Comparison of ENCODE assay signal across 9 cellular contexts in genomic region chr22:24466831-24467249, GRCh38. TPM values are rescaled to one million over a fixed set of nuclear protein-coding genes. Genes with fewer than 3 reads are reported as not detected.
A peak's percentile ranks its signal among the peaks of the same experiment; 100 is the strongest.
DNase-seq lines count a peak whose midpoint lies in the region; ATAC-seq and TF ChIP-seq lines count a peak whose summit lies in the region.
"Had no signal": no experiment of that assay in that cellular context is flagged by ENCODE, and none has a peak within 500 bp of the region (broad histone marks: within the 10 kb centered on the region; RNA-seq: fewer than 3 reads in every experiment).

No MANE protein-coding gene starts in this region.

- TF ChIP-seq CTCF in HFFc6 (IDR thresholded peaks at IDR 0.05) (no peak), SK-N-SH (IDR thresholded peaks at IDR 0.05) (no peak), heart right ventricle (IDR thresholded peaks at IDR 0.05) (no peak)

- peak overlapping the region; percentile 79 for H2AFZ ChIP-seq in SK-N-SH (ENCODE audit: low read depth)

- no peaks in the 10 kb centered on the region for H3K79me2 ChIP-seq in SK-N-SH (ENCODE audit: insufficient read depth)

- H3K27me3 Mint-ChIP-seq in HFFc6 (ENCODE audit: insufficient read depth) = peaks cover 2% of the 10 kb centered on the region; the same call in 1 of the 2 replicates

- CTCF ChIA-PET in SK-N-SH (lab: Yijun Ruan, JAX) = interaction anchor here (0.9 kb wide), 1 partner anchor 37 kb away, joined by 3 read pairs; no protein-coding TSS in a partner anchor

- H3K4me1 ChIP-seq in SK-N-SH (ENCODE audit: control insufficient read depth in 1 of 2, insufficient read depth in 2 of 2, low read depth in 1 of 2, low read length in 1 of 2) = peaks cover 0 to 17% of the 10 kb centered on the region in 2 experiments; a peak in 3 of 4 replicates
- H3K4me1 ChIP-seq in heart right ventricle = peaks cover 7 to 71% (median 44%) of the 10 kb centered on the region in 9 donors
- H3K4me1 ChIP-seq in skeletal muscle satellite cell (ENCODE audit: control insufficient read depth, insufficient read depth, low read length) = peaks cover 13% of the 10 kb centered on the region

- H3F3A ChIP-seq in SK-N-SH (replicated peaks; ENCODE audit: insufficient read depth) = peaks cover 14% of the 10 kb centered on the region

- H3K9me3 ChIP-seq in SK-N-SH (no peaks in the 10 kb centered on the region), heart right ventricle (no peaks in the 10 kb centered on the region), skeletal muscle satellite cell (replicated peaks; ENCODE audit: low read length) (no peaks in the 10 kb centered on the region)

- H3K27ac ChIP-seq in SK-N-SH (ENCODE audit: low read depth in 2 of 2, low read length in 1 of 2) (peak overlapping the region; percentile 57 to 89), heart right ventricle (peak overlapping the region in 8 of 10 donors; percentile 2 to 65 (median 60))

- no peaks in the 10 kb centered on the region for H3K36me3 Mint-ChIP-seq in HFFc6 (ENCODE audit: low read depth)

- POLR2A ChIA-PET in SK-N-SH (lab: Yijun Ruan, JAX) = no interaction called here

- no peak for TF ChIP-seq EP300 in SK-N-SH (IDR thresholded peaks at IDR 0.05; ENCODE audit: borderline replicate concordance in 1 of 2, low read depth in 1 of 2, low read length in 1 of 2)

- no peaks in the 10 kb centered on the region for H4K20me1 ChIP-seq in SK-N-SH (ENCODE audit: insufficient read depth)

- ATAC-seq in heart right ventricle (peak; percentile 50 to 75 (median 64)), GM18517 (IDR thresholded peaks at IDR 0.05; ENCODE audit: unreplicated experiment) (no peak), HG02610 (IDR thresholded peaks at IDR 0.05; ENCODE audit: unreplicated experiment) (no peak), HG03025 (IDR thresholded peaks at IDR 0.05; ENCODE audit: low FRiP score, unreplicated experiment) (no peak), GM21526 (IDR thresholded peaks at IDR 0.05; ENCODE audit: low FRiP score, unreplicated experiment) (no peak)

- H3K4me3 Mint-ChIP-seq in HFFc6 = peak overlapping the region; percentile 44; the same call in 1 of the 2 replicates

- DNase-seq in HFFc6 (peak; percentile 53), SK-N-SH (no peak), heart right ventricle (peak in 1 of 2 donors; percentile 48)
- DNase-seq: posterior cingulate gyrus had no signal

- H3K4me3 ChIP-seq in SK-N-SH (ENCODE audit: low read depth in 2 of 2, low read length in 1 of 2) = peak overlapping the region in 1 of 2 experiments; percentile 34; a peak in 1 of 4 replicates
- H3K4me3 ChIP-seq in heart right ventricle = peak overlapping the region in 1 of 10 donors; percentile 7
- H3K4me3 ChIP-seq in skeletal muscle satellite cell (ENCODE audit: low read length) = peak overlapping the region; percentile 50

- intact Hi-C loops in heart right ventricle (cut with DNase I) = loop anchor here in 1 of 10 donors (5.0 kb wide), 1 partner anchor 35 kb away; no protein-coding TSS in a partner anchor

- peak overlapping the region; percentile 81 for H3K27ac Mint-ChIP-seq in HFFc6

- no peaks in the 10 kb centered on the region for H3K9me3 Mint-ChIP-seq in HFFc6

- H3K9me2 ChIP-seq in SK-N-SH = no peaks in the 10 kb centered on the region

- H3K36me3 ChIP-seq in SK-N-SH (replicated peaks in 1 of 2; ENCODE audit: control insufficient read depth in 1 of 2, insufficient read depth in 2 of 2, low read length in 1 of 2) (no peaks in the 10 kb centered on the region), heart right ventricle (no peaks in the 10 kb centered on the region), skeletal muscle satellite cell (ENCODE audit: insufficient read depth, low read length) (no peaks in the 10 kb centered on the region)

- H3K4me2 ChIP-seq in SK-N-SH (peak overlapping the region; percentile 71), skeletal muscle satellite cell (ENCODE audit: low read length) (peak overlapping the region; percentile 64)

- H3K4me1 Mint-ChIP-seq in HFFc6 (ENCODE audit: low read depth) = peaks cover 37% of the 10 kb centered on the region

- H3K27me3 ChIP-seq in SK-N-SH (ENCODE audit: insufficient read depth) (no peaks in the 10 kb centered on the region), heart right ventricle (no peaks in the 10 kb centered on the region), skeletal muscle satellite cell (ENCODE audit: control insufficient read depth, insufficient read depth, low read length) (no peaks in the 10 kb centered on the region)

- H3K9ac ChIP-seq in SK-N-SH = peak overlapping the region; percentile 45; the same call in 1 of the 2 replicates
- H3K9ac ChIP-seq in skeletal muscle satellite cell (ENCODE audit: low read depth, low read length) = peak overlapping the region; percentile 11

- 7% methylated on average over 1 of the region's 1 CpG for WGBS in SK-N-SH (ENCODE audit: low lambda C conversion rate)
- 12 to 30% methylated on average over 1 of the region's 1 CpG for WGBS in heart right ventricle, 2 donors

- no peak for TF ChIP-seq RAD21 in SK-N-SH (IDR thresholded peaks at IDR 0.05; ENCODE audit: low read length)

TF ChIP-seq in SK-N-SH, 30 proteins besides CTCF, POLR2A, EP300 and RAD21 (continues in another document):
- TF ChIP-seq PBX3 (IDR thresholded peaks at IDR 0.05) = no peak
- TF ChIP-seq FOSL2 (IDR thresholded peaks at IDR 0.05; ENCODE audit: borderline replicate concordance, low read depth) = no peak
- TF ChIP-seq MXI1 (IDR thresholded peaks at IDR 0.05; ENCODE audit: low read depth, low read length) = no peak
- no peak for TF ChIP-seq USF2 (IDR thresholded peaks at IDR 0.05; ENCODE audit: borderline replicate concordance, low read depth, low read length)
- no peak for TF ChIP-seq FOXM1 (IDR thresholded peaks at IDR 0.05; ENCODE audit: low read depth)
- TF ChIP-seq GABPA (IDR thresholded peaks at IDR 0.05; ENCODE audit: low read depth) = no peak
- peak; percentile 85 for TF ChIP-seq NFIC (IDR thresholded peaks at IDR 0.05; ENCODE audit: borderline replicate concordance)
- TF ChIP-seq POLR2AphosphoS5 (IDR thresholded peaks at IDR 0.05; ENCODE audit: low read depth, low read length) = no peak
- peak; percentile 91 for TF ChIP-seq RXRA (IDR thresholded peaks at IDR 0.05; ENCODE audit: borderline replicate concordance, low read depth)
- TF ChIP-seq SMC3 (IDR thresholded peaks at IDR 0.05; ENCODE audit: low read depth, low read length) = no peak
- 0 out of 2 replicates have a peak, but pooled peaks have one; percentile 34 for TF ChIP-seq TCF12 (IDR thresholded peaks at IDR 0.05)
- TF ChIP-seq MEF2A (IDR thresholded peaks at IDR 0.05; ENCODE audit: borderline replicate concordance, low read depth) = peak; percentile 93
- TF ChIP-seq USF1 (IDR thresholded peaks at IDR 0.05; ENCODE audit: borderline replicate concordance, low read depth) = no peak
- no peak for TF ChIP-seq RFX5 (IDR thresholded peaks at IDR 0.05; ENCODE audit: low read length)
- TF ChIP-seq TEAD4 (IDR thresholded peaks at IDR 0.05; ENCODE audit: borderline replicate concordance, insufficient read depth) = no peak
- no peak for TF ChIP-seq ELF1 (IDR thresholded peaks at IDR 0.05)

RNA-seq across cellular contexts. Expression of gene UPB1, which starts 28.3 kb away (rescaled TPM):
- total RNA-seq in HFFc6 (2021; fragmentation: NEBNext Ultra II Directional; extraction: Animal tissue kit (Norgen Biotek cat#: 25700)) = under 1 TPM in 4 of 6 experiments, not detected in 2; 0.07 to 0.14 (median 0.12) TPM
- polyA plus RNA-seq in SK-N-SH (2012; rRNA removed) = 0.30 and 0.49 TPM in 2 replicates
- 0.14 and 0.20 TPM in 2 replicates for polyA plus RNA-seq in SK-N-SH (2012; cell fraction: cytosol; rRNA removed)
- polyA plus RNA-seq in SK-N-SH (2012; cell fraction: nucleus; rRNA removed) = 1.4 and 1.7 TPM in 2 replicates
- total RNA-seq in heart right ventricle = 1 to 10 TPM in 6 of 10 donors, under 1 TPM in 4; 0.45 to 2.7 (median 1.0) TPM
- 1 to 10 TPM in 1 of 2 donors, under 1 TPM in 1; 0.32 to 3.7 TPM for polyA plus RNA-seq in heart right ventricle
- total RNA-seq in skeletal muscle satellite cell (2012; rRNA removed) = under 0.01 TPM in 1 of 2 replicates, not detected in the other

RNA-seq across cellular contexts. Expression of gene ADORA2A, which starts 39.4 kb away (rescaled TPM):
- total RNA-seq in HFFc6 (2021; fragmentation: NEBNext Ultra II Directional; extraction: Animal tissue kit (Norgen Biotek cat#: 25700)) = 1 to 10 TPM; 1.1 to 2.9 (median 1.4) TPM
- 9.3 and 12.0 TPM in 2 replicates for polyA plus RNA-seq in SK-N-SH (2012; rRNA removed)
- 5.1 and 9.7 TPM in 2 replicates for polyA plus RNA-seq in SK-N-SH (2012; cell fraction: cytosol; rRNA removed)
- polyA plus RNA-seq in SK-N-SH (2012; cell fraction: nucleus; rRNA removed) = 22.5 and 26.1 TPM in 2 replicates
- total RNA-seq in heart right ventricle = 1 to 10 TPM; 1.5 to 9.7 (median 3.8) TPM
- polyA plus RNA-seq in heart right ventricle = 1 to 10 TPM; 4.9 to 6.1 TPM
- 3.3 and 6.3 TPM in 2 replicates for total RNA-seq in skeletal muscle satellite cell (2012; rRNA removed)

Comparison
In these comparisons a context has a peak if more than half of its experiments do, and no peak if none do; other contexts are left out.
1. ATAC-seq: peak in heart right ventricle (8 of 8); none in GM18517 (single experiment), HG02610 (single experiment), HG03025 (single experiment) and GM21526 (single experiment).